Comparison of ENCODE assay signal across 1 cellular context in the genomic region with DNA sequence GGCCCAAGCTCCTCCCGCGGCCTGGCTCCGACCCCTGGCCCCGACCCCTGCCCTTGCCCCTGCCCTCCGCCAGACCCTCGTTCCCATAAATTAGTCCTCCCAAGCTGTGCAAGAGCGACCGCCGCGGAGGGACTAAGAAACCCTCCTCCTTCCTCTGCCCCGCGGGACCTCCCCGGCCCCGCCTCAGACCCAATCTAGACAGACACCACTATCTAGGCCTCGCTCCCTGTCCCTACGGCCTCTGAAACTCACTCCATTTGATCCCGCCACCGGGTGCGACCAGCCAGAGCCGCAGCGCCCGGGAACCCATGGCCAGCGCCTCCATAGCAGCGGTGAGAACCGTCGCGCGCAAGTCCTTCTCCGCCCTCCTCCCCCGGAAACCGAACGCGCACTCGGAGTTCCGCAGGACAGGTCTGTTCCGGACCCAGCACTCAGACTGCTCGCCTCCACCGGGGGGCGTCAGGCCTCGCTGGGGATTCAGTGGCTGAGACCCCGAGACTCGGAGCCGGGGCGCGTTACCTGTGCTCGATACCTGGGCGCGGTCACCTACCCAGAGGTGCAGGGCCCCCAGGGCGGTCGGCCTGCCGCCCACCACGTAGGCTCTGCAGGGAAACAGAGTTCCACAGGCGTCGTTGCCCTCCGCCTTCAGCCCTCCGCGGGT.
TF ChIP-seq lines count a peak whose summit lies in the region.

A gene (minus strand): TSS at position 331 of the 661 bp plus-strand sequence. CDS start 6 bp downstream, at position 325.

TF ChIP-seq in HepG2, 621 proteins besides CTCF, POLR2A, EP300 and RAD21 (continued from another document and continues in another):
- TF ChIP-seq HNF4G (IDR thresholded peaks at IDR 0.05; ENCODE audit: borderline replicate concordance, low read depth, low read length): no peak
- TF ChIP-seq HNF4G (CRISPR knock-in tag; IDR thresholded peaks at IDR 0.05; ENCODE audit: borderline replicate concordance, low read depth): 0 out of 2 replicates have a peak, but pooled peaks have one; percentile 37
- peak; percentile 89; the same call in 1 of the 2 replicates for TF ChIP-seq SIN3A (IDR thresholded peaks at IDR 0.05; ENCODE audit: borderline replicate concordance, low read depth, low read length)
- peak; percentile 62; the same call in 1 of the 2 replicates for TF ChIP-seq NR1H2 (CRISPR knock-in tag; IDR thresholded peaks at IDR 0.05; ENCODE audit: borderline replicate concordance, low read depth)
- peak; percentile 54 for TF ChIP-seq CREM (IDR thresholded peaks at IDR 0.05)
- TF ChIP-seq CREM (CRISPR knock-in tag; IDR thresholded peaks at IDR 0.05): no peak
- TF ChIP-seq HOXA3 (CRISPR knock-in tag; IDR thresholded peaks at IDR 0.05): peak; percentile 94
- 0 out of 2 replicates have a peak, but pooled peaks have one; percentile 27 for TF ChIP-seq MYNN (CRISPR knock-in tag; IDR thresholded peaks at IDR 0.05; ENCODE audit: low read depth)
- TF ChIP-seq KMT2B (CRISPR knock-in tag; IDR thresholded peaks at IDR 0.05): peak; percentile 98
- peak; percentile 79 for TF ChIP-seq PITX1 (CRISPR knock-in tag; IDR thresholded peaks at IDR 0.05)
- TF ChIP-seq, protein P1, sequence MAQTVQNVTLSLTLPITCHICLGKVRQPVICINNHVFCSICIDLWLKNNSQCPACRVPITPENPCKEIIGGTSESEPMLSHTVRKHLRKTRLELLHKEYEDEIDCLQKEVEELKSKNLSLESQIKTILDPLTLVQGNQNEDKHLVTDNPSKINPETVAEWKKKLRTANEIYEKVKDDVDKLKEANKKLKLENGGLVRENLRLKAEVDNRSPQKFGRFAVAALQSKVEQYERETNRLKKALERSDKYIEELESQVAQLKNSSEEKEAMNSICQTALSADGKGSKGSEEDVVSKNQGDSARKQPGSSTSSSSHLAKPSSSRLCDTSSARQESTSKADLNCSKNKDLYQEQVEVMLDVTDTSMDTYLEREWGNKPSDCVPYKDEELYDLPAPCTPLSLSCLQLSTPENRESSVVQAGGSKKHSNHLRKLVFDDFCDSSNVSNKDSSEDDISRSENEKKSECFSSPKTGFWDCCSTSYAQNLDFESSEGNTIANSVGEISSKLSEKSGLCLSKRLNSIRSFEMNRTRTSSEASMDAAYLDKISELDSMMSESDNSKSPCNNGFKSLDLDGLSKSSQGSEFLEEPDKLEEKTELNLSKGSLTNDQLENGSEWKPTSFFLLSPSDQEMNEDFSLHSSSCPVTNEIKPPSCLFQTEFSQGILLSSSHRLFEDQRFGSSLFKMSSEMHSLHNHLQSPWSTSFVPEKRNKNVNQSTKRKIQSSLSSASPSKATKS (CRISPR knock-in tag; IDR thresholded peaks at IDR 0.05): 0 out of 2 replicates have a peak, but pooled peaks have one; percentile 76
- TF ChIP-seq NFIB (CRISPR knock-in tag; IDR thresholded peaks at IDR 0.05; ENCODE audit: borderline replicate concordance): no peak
- peak; percentile 99 for TF ChIP-seq KDM2A (CRISPR knock-in tag; IDR thresholded peaks at IDR 0.05; ENCODE audit: borderline replicate concordance, low read depth)
- no peak for TF ChIP-seq ZNF337 (CRISPR knock-in tag; IDR thresholded peaks at IDR 0.05; ENCODE audit: borderline replicate concordance, low read depth)
- peak; percentile 52; the same call in 1 of the 2 replicates for TF ChIP-seq ZFP36L1 (CRISPR knock-in tag; IDR thresholded peaks at IDR 0.05)
- TF ChIP-seq SPEN (CRISPR knock-in tag; IDR thresholded peaks at IDR 0.05; ENCODE audit: low read depth): peak; percentile 96
- peak; percentile 91 for TF ChIP-seq TGIF2 (CRISPR knock-in tag; IDR thresholded peaks at IDR 0.05)
- TF ChIP-seq ZNF296 (CRISPR knock-in tag; conservative IDR thresholded peaks at IDR 0.05): no peak
- TF ChIP-seq TAF1 (CRISPR knock-in tag; IDR thresholded peaks at IDR 0.05): peak; percentile 100
- TF ChIP-seq, protein P2, sequence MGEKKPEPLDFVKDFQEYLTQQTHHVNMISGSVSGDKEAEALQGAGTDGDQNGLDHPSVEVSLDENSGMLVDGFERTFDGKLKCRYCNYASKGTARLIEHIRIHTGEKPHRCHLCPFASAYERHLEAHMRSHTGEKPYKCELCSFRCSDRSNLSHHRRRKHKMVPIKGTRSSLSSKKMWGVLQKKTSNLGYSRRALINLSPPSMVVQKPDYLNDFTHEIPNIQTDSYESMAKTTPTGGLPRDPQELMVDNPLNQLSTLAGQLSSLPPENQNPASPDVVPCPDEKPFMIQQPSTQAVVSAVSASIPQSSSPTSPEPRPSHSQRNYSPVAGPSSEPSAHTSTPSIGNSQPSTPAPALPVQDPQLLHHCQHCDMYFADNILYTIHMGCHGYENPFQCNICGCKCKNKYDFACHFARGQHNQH (CRISPR knock-in tag; IDR thresholded peaks at IDR 0.05): peak; percentile 93
- TF ChIP-seq ZNF382 (CRISPR knock-in tag; IDR thresholded peaks at IDR 0.05; ENCODE audit: borderline replicate concordance): no peak
- peak; percentile 71; the same call in 1 of the 2 replicates for TF ChIP-seq ESRRA (CRISPR knock-in tag; IDR thresholded peaks at IDR 0.05; ENCODE audit: low read depth)
- peak; percentile 95 for TF ChIP-seq AHR (CRISPR knock-in tag; IDR thresholded peaks at IDR 0.05)
- peak; percentile 97 for TF ChIP-seq XRCC5 (optimal IDR thresholded peaks at IDR 0.05; ENCODE audit: low read length)
- TF ChIP-seq, protein P3, sequence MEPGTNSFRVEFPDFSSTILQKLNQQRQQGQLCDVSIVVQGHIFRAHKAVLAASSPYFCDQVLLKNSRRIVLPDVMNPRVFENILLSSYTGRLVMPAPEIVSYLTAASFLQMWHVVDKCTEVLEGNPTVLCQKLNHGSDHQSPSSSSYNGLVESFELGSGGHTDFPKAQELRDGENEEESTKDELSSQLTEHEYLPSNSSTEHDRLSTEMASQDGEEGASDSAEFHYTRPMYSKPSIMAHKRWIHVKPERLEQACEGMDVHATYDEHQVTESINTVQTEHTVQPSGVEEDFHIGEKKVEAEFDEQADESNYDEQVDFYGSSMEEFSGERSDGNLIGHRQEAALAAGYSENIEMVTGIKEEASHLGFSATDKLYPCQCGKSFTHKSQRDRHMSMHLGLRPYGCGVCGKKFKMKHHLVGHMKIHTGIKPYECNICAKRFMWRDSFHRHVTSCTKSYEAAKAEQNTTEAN (CRISPR knock-in tag; conservative IDR thresholded peaks at IDR 0.05): 0 out of 2 replicates have a peak, but pooled peaks have one; percentile 44
- TF ChIP-seq CEBPB (IDR thresholded peaks at IDR 0.05; ENCODE audit: borderline replicate concordance, low read depth, low read length): no peak
- TF ChIP-seq, protein P4, sequence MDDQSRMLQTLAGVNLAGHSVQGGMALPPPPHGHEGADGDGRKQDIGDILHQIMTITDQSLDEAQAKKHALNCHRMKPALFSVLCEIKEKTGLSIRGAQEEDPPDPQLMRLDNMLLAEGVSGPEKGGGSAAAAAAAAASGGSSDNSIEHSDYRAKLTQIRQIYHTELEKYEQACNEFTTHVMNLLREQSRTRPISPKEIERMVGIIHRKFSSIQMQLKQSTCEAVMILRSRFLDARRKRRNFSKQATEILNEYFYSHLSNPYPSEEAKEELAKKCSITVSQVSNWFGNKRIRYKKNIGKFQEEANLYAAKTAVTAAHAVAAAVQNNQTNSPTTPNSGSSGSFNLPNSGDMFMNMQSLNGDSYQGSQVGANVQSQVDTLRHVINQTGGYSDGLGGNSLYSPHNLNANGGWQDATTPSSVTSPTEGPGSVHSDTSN (CRISPR knock-in tag; IDR thresholded peaks at IDR 0.05; ENCODE audit: borderline replicate concordance): no peak
- peak; percentile 82 for TF ChIP-seq ZNF24 (IDR thresholded peaks at IDR 0.05)
- 0 out of 2 replicates have a peak, but pooled peaks have one; percentile 24 for TF ChIP-seq PHF21A (CRISPR knock-in tag; IDR thresholded peaks at IDR 0.05)
- no peak for TF ChIP-seq FOXA1 (IDR thresholded peaks at IDR 0.05)
- peak; percentile 29; the same call in 1 of the 2 replicates for TF ChIP-seq FOXA1 (CRISPR knock-in tag; IDR thresholded peaks at IDR 0.05)
- TF ChIP-seq HMG20A (CRISPR knock-in tag; IDR thresholded peaks at IDR 0.05; ENCODE audit: borderline replicate concordance): 0 out of 2 replicates have a peak, but pooled peaks have one; percentile 24
- peak; percentile 83; the same call in 1 of the 2 replicates for TF ChIP-seq ZNF205 (CRISPR knock-in tag; IDR thresholded peaks at IDR 0.05)
- TF ChIP-seq KAT7 (CRISPR knock-in tag; IDR thresholded peaks at IDR 0.05; ENCODE audit: borderline replicate concordance): peak; percentile 94
- TF ChIP-seq, protein P5, sequence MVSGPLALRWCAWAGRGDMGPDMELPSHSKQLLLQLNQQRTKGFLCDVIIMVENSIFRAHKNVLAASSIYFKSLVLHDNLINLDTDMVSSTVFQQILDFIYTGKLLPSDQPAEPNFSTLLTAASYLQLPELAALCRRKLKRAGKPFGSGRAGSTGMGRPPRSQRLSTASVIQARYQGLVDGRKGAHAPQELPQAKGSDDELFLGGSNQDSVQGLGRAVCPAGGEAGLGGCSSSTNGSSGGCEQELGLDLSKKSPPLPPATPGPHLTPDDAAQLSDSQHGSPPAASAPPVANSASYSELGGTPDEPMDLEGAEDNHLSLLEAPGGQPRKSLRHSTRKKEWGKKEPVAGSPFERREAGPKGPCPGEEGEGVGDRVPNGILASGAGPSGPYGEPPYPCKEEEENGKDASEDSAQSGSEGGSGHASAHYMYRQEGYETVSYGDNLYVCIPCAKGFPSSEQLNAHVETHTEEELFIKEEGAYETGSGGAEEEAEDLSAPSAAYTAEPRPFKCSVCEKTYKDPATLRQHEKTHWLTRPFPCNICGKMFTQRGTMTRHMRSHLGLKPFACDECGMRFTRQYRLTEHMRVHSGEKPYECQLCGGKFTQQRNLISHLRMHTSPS (CRISPR knock-in tag; IDR thresholded peaks at IDR 0.05; ENCODE audit: low read depth): 0 out of 2 replicates have a peak, but pooled peaks have one; percentile 28
- TF ChIP-seq, protein P6, sequence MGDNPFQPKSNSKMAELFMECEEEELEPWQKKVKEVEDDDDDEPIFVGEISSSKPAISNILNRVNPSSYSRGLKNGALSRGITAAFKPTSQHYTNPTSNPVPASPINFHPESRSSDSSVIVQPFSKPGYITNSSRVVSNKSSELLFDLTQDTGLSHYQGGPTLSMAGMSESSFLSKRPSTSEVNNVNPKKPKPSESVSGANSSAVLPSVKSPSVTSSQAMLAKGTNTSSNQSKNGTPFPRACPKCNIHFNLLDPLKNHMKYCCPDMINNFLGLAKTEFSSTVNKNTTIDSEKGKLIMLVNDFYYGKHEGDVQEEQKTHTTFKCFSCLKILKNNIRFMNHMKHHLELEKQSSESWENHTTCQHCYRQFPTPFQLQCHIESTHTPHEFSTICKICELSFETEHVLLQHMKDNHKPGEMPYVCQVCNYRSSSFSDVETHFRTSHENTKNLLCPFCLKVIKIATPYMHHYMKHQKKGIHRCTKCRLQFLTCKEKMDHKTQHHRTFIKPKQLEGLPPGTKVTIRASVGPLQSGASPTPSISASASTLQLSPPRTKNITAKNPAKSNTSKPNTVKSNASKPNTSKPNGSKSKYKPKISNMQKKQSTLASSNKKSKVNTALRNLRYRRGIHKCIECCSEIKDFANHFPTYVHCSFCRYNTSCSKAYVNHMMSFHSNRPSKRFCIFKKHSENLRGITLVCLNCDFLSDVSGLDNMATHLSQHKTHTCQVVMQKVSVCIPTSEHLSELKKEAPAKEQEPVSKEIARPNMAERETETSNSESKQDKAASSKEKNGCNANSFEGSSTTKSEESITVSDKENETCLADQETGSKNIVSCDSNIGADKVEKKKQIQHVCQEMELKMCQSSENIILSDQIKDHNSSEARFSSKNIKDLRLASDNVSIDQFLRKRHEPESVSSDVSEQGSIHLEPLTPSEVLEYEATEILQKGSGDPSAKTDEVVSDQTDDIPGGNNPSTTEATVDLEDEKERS (CRISPR knock-in tag; IDR thresholded peaks at IDR 0.05): 0 out of 2 replicates have a peak, but pooled peaks have one; percentile 64
- TF ChIP-seq, protein P7, sequence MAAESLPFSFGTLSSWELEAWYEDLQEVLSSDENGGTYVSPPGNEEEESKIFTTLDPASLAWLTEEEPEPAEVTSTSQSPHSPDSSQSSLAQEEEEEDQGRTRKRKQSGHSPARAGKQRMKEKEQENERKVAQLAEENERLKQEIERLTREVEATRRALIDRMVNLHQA (CRISPR knock-in tag; IDR thresholded peaks at IDR 0.05): no peak
- TF ChIP-seq, protein P8, sequence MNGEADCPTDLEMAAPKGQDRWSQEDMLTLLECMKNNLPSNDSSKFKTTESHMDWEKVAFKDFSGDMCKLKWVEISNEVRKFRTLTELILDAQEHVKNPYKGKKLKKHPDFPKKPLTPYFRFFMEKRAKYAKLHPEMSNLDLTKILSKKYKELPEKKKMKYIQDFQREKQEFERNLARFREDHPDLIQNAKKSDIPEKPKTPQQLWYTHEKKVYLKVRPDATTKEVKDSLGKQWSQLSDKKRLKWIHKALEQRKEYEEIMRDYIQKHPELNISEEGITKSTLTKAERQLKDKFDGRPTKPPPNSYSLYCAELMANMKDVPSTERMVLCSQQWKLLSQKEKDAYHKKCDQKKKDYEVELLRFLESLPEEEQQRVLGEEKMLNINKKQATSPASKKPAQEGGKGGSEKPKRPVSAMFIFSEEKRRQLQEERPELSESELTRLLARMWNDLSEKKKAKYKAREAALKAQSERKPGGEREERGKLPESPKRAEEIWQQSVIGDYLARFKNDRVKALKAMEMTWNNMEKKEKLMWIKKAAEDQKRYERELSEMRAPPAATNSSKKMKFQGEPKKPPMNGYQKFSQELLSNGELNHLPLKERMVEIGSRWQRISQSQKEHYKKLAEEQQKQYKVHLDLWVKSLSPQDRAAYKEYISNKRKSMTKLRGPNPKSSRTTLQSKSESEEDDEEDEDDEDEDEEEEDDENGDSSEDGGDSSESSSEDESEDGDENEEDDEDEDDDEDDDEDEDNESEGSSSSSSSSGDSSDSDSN (CRISPR knock-in tag; IDR thresholded peaks at IDR 0.05): peak; percentile 96
- TF ChIP-seq, protein P9, sequence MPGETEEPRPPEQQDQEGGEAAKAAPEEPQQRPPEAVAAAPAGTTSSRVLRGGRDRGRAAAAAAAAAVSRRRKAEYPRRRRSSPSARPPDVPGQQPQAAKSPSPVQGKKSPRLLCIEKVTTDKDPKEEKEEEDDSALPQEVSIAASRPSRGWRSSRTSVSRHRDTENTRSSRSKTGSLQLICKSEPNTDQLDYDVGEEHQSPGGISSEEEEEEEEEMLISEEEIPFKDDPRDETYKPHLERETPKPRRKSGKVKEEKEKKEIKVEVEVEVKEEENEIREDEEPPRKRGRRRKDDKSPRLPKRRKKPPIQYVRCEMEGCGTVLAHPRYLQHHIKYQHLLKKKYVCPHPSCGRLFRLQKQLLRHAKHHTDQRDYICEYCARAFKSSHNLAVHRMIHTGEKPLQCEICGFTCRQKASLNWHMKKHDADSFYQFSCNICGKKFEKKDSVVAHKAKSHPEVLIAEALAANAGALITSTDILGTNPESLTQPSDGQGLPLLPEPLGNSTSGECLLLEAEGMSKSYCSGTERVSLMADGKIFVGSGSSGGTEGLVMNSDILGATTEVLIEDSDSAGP (CRISPR knock-in tag; IDR thresholded peaks at IDR 0.05; ENCODE audit: borderline replicate concordance): peak; percentile 94
- TF ChIP-seq JDP2 (CRISPR knock-in tag; IDR thresholded peaks at IDR 0.05; ENCODE audit: borderline replicate concordance): no peak
- TF ChIP-seq ZNF510 (CRISPR knock-in tag; IDR thresholded peaks at IDR 0.05; ENCODE audit: low read depth): no peak
- TF ChIP-seq, protein P10, sequence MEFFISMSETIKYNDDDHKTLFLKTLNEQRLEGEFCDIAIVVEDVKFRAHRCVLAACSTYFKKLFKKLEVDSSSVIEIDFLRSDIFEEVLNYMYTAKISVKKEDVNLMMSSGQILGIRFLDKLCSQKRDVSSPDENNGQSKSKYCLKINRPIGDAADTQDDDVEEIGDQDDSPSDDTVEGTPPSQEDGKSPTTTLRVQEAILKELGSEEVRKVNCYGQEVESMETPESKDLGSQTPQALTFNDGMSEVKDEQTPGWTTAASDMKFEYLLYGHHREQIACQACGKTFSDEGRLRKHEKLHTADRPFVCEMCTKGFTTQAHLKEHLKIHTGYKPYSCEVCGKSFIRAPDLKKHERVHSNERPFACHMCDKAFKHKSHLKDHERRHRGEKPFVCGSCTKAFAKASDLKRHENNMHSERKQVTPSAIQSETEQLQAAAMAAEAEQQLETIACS (CRISPR knock-in tag; IDR thresholded peaks at IDR 0.05): peak; percentile 39; the same call in 1 of the 2 replicates
